In genomic region chr6:114830515-114830914, GRCh38 we compare ENCODE assay signal across 24 cellular contexts.
"Had no signal": no experiment of that assay in that cellular context is flagged by ENCODE, and none has a peak within 500 bp of the region (broad histone marks: within the 10 kb centered on the region; RNA-seq: fewer than 3 reads in every experiment).

No MANE protein-coding gene starts in this region.

- H3K36me3 ChIP-seq: colonic mucosa, esophagus muscularis mucosa, esophagus squamous epithelium, gastrocnemius medialis, gastroesophageal sphincter, heart left ventricle, heart right ventricle had no signal

- H3K9me3 ChIP-seq: colonic mucosa, esophagus muscularis mucosa, esophagus squamous epithelium, gastrocnemius medialis, gastroesophageal sphincter, heart left ventricle, heart right ventricle had no signal

- H3K27ac ChIP-seq: colonic mucosa, coronary artery, dorsolateral prefrontal cortex, epithelial cell of prostate, esophagus muscularis mucosa, esophagus squamous epithelium, foreskin keratinocyte, gastrocnemius medialis, gastroesophageal sphincter, heart left ventricle, heart right ventricle had no signal

- DNase-seq: colonic mucosa; cortex of kidney; dermis blood vessel endothelial cell; dorsolateral prefrontal cortex; effector CD4-positive, alpha-beta T cell; effector CD8-positive, alpha-beta T cell; effector memory CD4-positive, alpha-beta T cell; effector memory CD8-positive, alpha-beta T cell; endodermal cell; erythroblast; esophagus squamous epithelium; foreskin fibroblast; foreskin keratinocyte; foreskin melanocyte; gastrocnemius medialis; glutamatergic neuron; head of caudate nucleus; heart left ventricle; heart right ventricle had no signal

- H3K4me3 ChIP-seq: colonic mucosa, coronary artery, dorsolateral prefrontal cortex, esophagus muscularis mucosa, esophagus squamous epithelium, gastrocnemius medialis, gastroesophageal sphincter, heart left ventricle, heart right ventricle had no signal

- ATAC-seq: effector memory CD8-positive, alpha-beta T cell; esophagus mucosa; foreskin keratinocyte; gastrocnemius medialis; gastroesophageal sphincter; heart left ventricle; heart right ventricle had no signal

- H3K27me3 ChIP-seq: colonic mucosa, dorsolateral prefrontal cortex, esophagus muscularis mucosa, esophagus squamous epithelium, gastrocnemius medialis, gastroesophageal sphincter, heart left ventricle, heart right ventricle had no signal

- H3K4me1 ChIP-seq: colonic mucosa, esophagus muscularis mucosa, esophagus squamous epithelium, foreskin keratinocyte, gastrocnemius medialis, gastroesophageal sphincter, heart left ventricle, heart right ventricle had no signal
